Comparison of ENCODE assay signal across 29 cellular contexts in genomic region chr6:3601570-3601969, GRCh38.
"Had no signal": no experiment of that assay in that cellular context is flagged by ENCODE, and none has a peak within 500 bp of the region (broad histone marks: within the 10 kb centered on the region; RNA-seq: fewer than 3 reads in every experiment).

No MANE protein-coding gene starts in this region.

- H3K27ac ChIP-seq: adrenal gland, ascending aorta, body of pancreas, brain microvascular endothelial cell, breast epithelium, cardiac muscle cell had no signal

- H3K36me3 ChIP-seq: adrenal gland, ascending aorta, brain microvascular endothelial cell, breast epithelium, cardiac muscle cell had no signal

- DNase-seq: activated effector memory CD4-positive, alpha-beta T cell treated with anti-CD3 and anti-CD28 coated beads, Interleukin-2, amount 50 U/mL, for 16 hours; activated gamma-delta T cell; activated gamma-delta T cell treated with Interleukin-2 at 50 U/mL for 16 hours; activated naive CD4-positive, alpha-beta T cell; activated naive CD4-positive, alpha-beta T cell treated with anti-CD3 and anti-CD28 coated beads for 36 hours; activated naive CD4-positive, alpha-beta T cell treated with anti-CD3 and anti-CD28 coated beads, Interleukin-2, amount 10 ng/mL, durations not matched to agents 7 days and 5 days; activated naive CD4-positive, alpha-beta T cell treated with anti-CD3 and anti-CD28 coated beads, Interleukin-2, amount 50 U/mL, for 16 hours; activated naive CD4-positive, alpha-beta T cell treated with Interleukin-2 at 50 U/mL for 16 hours; activated naive CD8-positive, alpha-beta T cell treated with anti-CD3 and anti-CD28 coated beads for 36 hours; activated naive CD8-positive, alpha-beta T cell treated with anti-CD3 and anti-CD28 coated beads, Interleukin-2, amount 10 ng/mL, durations not matched to agents 7 days and 5 days; activated naive CD8-positive, alpha-beta T cell treated with anti-CD3 and anti-CD28 coated beads, Interleukin-2, amount 50 U/mL, for 24 hours; activated T-cell treated with anti-CD3 and anti-CD28 coated beads, Interleukin-2, amount 50 U/mL, for 1 hour; activated T-cell treated with anti-CD3 and anti-CD28 coated beads, Interleukin-2, amount 50 U/mL, for 24 hours; activated T-cell treated with anti-CD3 and anti-CD28 coated beads, Interleukin-2, amount 50 U/mL, for 4 hours; activated T-cell treated with anti-CD3 and anti-CD28 coated beads, Interleukin-2, amount 50 U/mL, for 48 hours; activated T-cell treated with anti-CD3 and anti-CD28 coated beads, Interleukin-2, amount 50 U/mL, for 72 hours; adrenal gland; amniotic stem cell; amygdala; anterior cingulate cortex; aorta; body of pancreas; brain microvascular endothelial cell; caudate nucleus; central memory CD4-positive, alpha-beta T cell; cerebellar nuclear complex had no signal

- H3K4me1 ChIP-seq: adrenal gland, ascending aorta, body of pancreas, breast epithelium had no signal

- H3K4me3 ChIP-seq: adrenal gland, ascending aorta, body of pancreas, breast epithelium, cardiac muscle cell had no signal

- H3K9me3 ChIP-seq: body of pancreas had no signal
